ENCODE assay signal across 26 cellular contexts in genomic region chr10:34730726-34731125, GRCh38.
"Had no signal": no experiment of that assay in that cellular context is flagged by ENCODE, and none has a peak within 500 bp of the region (broad histone marks: within the 10 kb centered on the region; RNA-seq: fewer than 3 reads in every experiment).

No MANE protein-coding gene starts in this region.

- H3K4me3 ChIP-seq: left lung, lower lobe of right lung, mucosa of descending colon, ovary, right atrium auricular region, right lobe of liver, skin epidermis, stomach, testis, thyroid gland, transverse colon, upper lobe of left lung, vagina had no signal

- ATAC-seq: left colon; left lung; lower lobe of right lung; mucosa of descending colon; naive thymus-derived CD4-positive, alpha-beta T cell; natural killer cell treated with Interleukin-12 subunit alpha and Interleukin-12 subunit beta and Interleukin-15 and Interleukin-18, amount 100 ng/mL, for 72 hours; stimulated activated naive B cell treated with anti-CD40 and anti-IgM and Interleukin-4, amounts not matched to agents 10 μg/mL and 1 μg/mL and 100 μg/mL, for 72 hours; stimulated activated naive CD8-positive, alpha-beta T cell treated with anti-CD3 and anti-CD28 coated beads, Interleukin-15, Interleukin-2, amounts not matched to agents 100 U/mL and 50 U/mL, for 24 hours had no signal

- H3K27ac ChIP-seq: left lung, lower lobe of right lung, ovary, right atrium auricular region, right lobe of liver, skin epidermis, stomach, testis, thyroid gland, upper lobe of left lung, vagina had no signal

- H3K4me1 ChIP-seq: testis had no signal

- H3K36me3 ChIP-seq: left lung, lower lobe of right lung, ovary, right atrium auricular region, right lobe of liver, stomach, thyroid gland, transverse colon, upper lobe of left lung, vagina had no signal

- H3K27me3 ChIP-seq: left lung, ovary, right atrium auricular region, right lobe of liver, stomach, testis, thyroid gland, transverse colon, upper lobe of left lung, vagina had no signal

- H3K9me3 ChIP-seq: left lung, lower lobe of right lung, mucosa of descending colon, ovary, right atrium auricular region, right lobe of liver, stomach, testis, thyroid gland, transverse colon, upper lobe of left lung, vagina had no signal

- DNase-seq: immature natural killer cell; kidney; left colon; left lung; lower lobe of right lung; mammary epithelial cell; midbrain; mucosa of descending colon; naive thymus-derived CD4-positive, alpha-beta T cell; ovary; right lobe of liver; stimulated activated CD4-positive, alpha-beta T cell treated with anti-CD3 and anti-CD28 coated beads, Interleukin-12 subunit alpha, Interleukin-12 subunit beta, amount 100 ng/mL, for 4 hours; stimulated activated CD4-positive, alpha-beta T cell treated with anti-CD3 and anti-CD28 coated beads, Interleukin-15, amount 100 ng/mL, for 24 hours; stimulated activated CD4-positive, alpha-beta T cell treated with anti-CD3 and anti-CD28 coated beads, Interleukin-2, amount 100 ng/mL, for 24 hours; stimulated activated CD4-positive, alpha-beta T cell treated with anti-CD3 and anti-CD28 coated beads, Interleukin-4, amount 100 ng/mL, for 1 hour; stimulated activated naive B cell treated with anti-CD40 and anti-IgM and Interleukin-4, amounts not matched to agents 10 μg/mL and 1 μg/mL and 100 μg/mL, for 72 hours; stimulated activated naive CD8-positive, alpha-beta T cell treated with anti-CD3 and anti-CD28 coated beads, Interleukin-15, Interleukin-2, amounts not matched to agents 100 U/mL and 50 U/mL, for 24 hours; stomach; testis; thyroid gland; transverse colon; upper lobe of left lung had no signal
